ENCODE assay signal across 9 cellular contexts in the genomic region with DNA sequence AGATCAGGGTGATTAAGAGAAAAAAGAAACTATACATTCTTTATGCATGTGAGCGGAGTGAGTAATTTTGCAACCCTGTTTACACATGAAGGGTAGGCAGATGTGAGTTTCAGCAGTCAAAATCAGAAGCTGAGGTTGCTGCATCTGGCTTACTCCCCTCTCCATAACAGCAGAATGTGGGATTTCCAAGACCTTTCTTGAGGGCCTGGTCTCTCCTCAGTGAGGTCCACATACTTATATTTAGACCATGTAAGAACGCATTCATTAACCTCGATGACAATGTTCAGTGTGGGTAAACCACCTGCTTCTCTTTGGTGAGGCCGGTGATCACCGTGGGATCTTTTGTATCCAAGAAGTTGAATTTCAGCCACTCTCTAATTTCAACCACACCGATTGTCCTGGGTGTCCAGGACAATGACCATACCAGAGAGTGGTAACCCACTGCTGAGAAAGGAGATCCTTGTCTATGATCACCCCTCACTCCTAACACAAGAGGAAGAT. TPM values are rescaled to one million over a fixed set of nuclear protein-coding genes. Genes with fewer than 3 reads are reported as not detected.
DNase-seq lines count a peak whose midpoint lies in the region; ATAC-seq lines count a peak whose summit lies in the region.
"Had no signal": no experiment of that assay in that cellular context is flagged by ENCODE, and none has a peak within 500 bp of the region (broad histone marks: within the 10 kb centered on the region; RNA-seq: fewer than 3 reads in every experiment).

No MANE protein-coding gene starts in this region.

- H3K27me3 Mint-ChIP-seq in activated CD4-positive, alpha-beta T cell treated with anti-CD3 and anti-CD28 coated beads, Interleukin-2, amount 10 ng/mL, durations not matched to agents 7 days and 5 days = no peaks in the 10 kb centered on the region

- DNase-seq in activated CD4-positive, alpha-beta T cell treated with anti-CD3 and anti-CD28 coated beads, Interleukin-2, amount 10 ng/mL, durations not matched to agents 7 days and 5 days = no peak
- DNase-seq in activated CD4-positive, alpha-beta T cell treated with anti-CD3 and anti-CD28 coated beads, Interleukin-2, amount 50 U/mL, for 4 hours = no peak
- DNase-seq in LHCN-M2 (ENCODE audit: low read depth) (peak; percentile 8), DMS53 treated with DMSO at 0.1 percent for 48 hours (lab: John Stamatoyannopoulos, UW; ENCODE audit: unreplicated experiment) (no peak), H7 (no peak)
- peak in 1 of 2 donors; percentile 77 for DNase-seq in stimulated activated effector memory CD8-positive, alpha-beta T cell treated with anti-CD3 and anti-CD28 coated beads, Interleukin-12 subunit alpha, Interleukin-12 subunit beta, amount 100 ng/mL, for 72 hours (ENCODE audit: low spot score in 2 of 2)
- DNase-seq: nephron progenitor cell had no signal

- H3K4me3 ChIP-seq in H7 (ENCODE audit: insufficient read depth, low read depth, low read length) = no peak overlapping the region

- H3K27ac Mint-ChIP-seq in activated CD4-positive, alpha-beta T cell treated with anti-CD3 and anti-CD28 coated beads, Interleukin-2, amount 10 ng/mL, durations not matched to agents 7 days and 5 days = peak overlapping the region; percentile 80
- H3K27ac Mint-ChIP-seq in stimulated activated effector memory CD8-positive, alpha-beta T cell treated with anti-CD3 and anti-CD28 coated beads, Interleukin-12 subunit alpha, Interleukin-12 subunit beta, amount 100 ng/mL, for 72 hours = peak overlapping the region; percentile 96

- H3K4me3 Mint-ChIP-seq in activated CD4-positive, alpha-beta T cell treated with anti-CD3 and anti-CD28 coated beads, Interleukin-2, amount 10 ng/mL, durations not matched to agents 7 days and 5 days = peak overlapping the region; percentile 0
- H3K4me3 Mint-ChIP-seq in stimulated activated effector memory CD8-positive, alpha-beta T cell treated with anti-CD3 and anti-CD28 coated beads, Interleukin-12 subunit alpha, Interleukin-12 subunit beta, amount 100 ng/mL, for 72 hours = peak overlapping the region; percentile 74
- H3K4me3 Mint-ChIP-seq: nephron progenitor cell had no signal

- ATAC-seq in HG02610 (IDR thresholded peaks at IDR 0.05; ENCODE audit: unreplicated experiment) = peak; percentile 73
- ATAC-seq in stimulated activated effector memory CD8-positive, alpha-beta T cell treated with anti-CD3 and anti-CD28 coated beads, Interleukin-12 subunit alpha, Interleukin-12 subunit beta, amount 100 ng/mL, for 72 hours = peak; percentile 73
- ATAC-seq in esophagus mucosa = no peak

- H3K36me3 Mint-ChIP-seq in activated CD4-positive, alpha-beta T cell treated with anti-CD3 and anti-CD28 coated beads, Interleukin-2, amount 10 ng/mL, durations not matched to agents 7 days and 5 days (ENCODE audit: low read depth) = peaks cover 10% of the 10 kb centered on the region
- peaks cover 41% of the 10 kb centered on the region for H3K36me3 Mint-ChIP-seq in stimulated activated effector memory CD8-positive, alpha-beta T cell treated with anti-CD3 and anti-CD28 coated beads, Interleukin-12 subunit alpha, Interleukin-12 subunit beta, amount 100 ng/mL, for 72 hours

- peaks cover 3% of the 10 kb centered on the region for H3K9me3 Mint-ChIP-seq in activated CD4-positive, alpha-beta T cell treated with anti-CD3 and anti-CD28 coated beads, Interleukin-2, amount 10 ng/mL, durations not matched to agents 7 days and 5 days
- no peaks in the 10 kb centered on the region for H3K9me3 Mint-ChIP-seq in stimulated activated effector memory CD8-positive, alpha-beta T cell treated with anti-CD3 and anti-CD28 coated beads, Interleukin-12 subunit alpha, Interleukin-12 subunit beta, amount 100 ng/mL, for 72 hours
- H3K9me3 Mint-ChIP-seq: nephron progenitor cell had no signal

- POLR2A ChIA-PET in activated CD4-positive, alpha-beta T cell treated with anti-CD3 and anti-CD28 coated beads, Interleukin-2, amount 10 ng/mL, durations not matched to agents 7 days and 5 days (lab: Charles Lee) = no interaction called here

- peaks cover 97% of the 10 kb centered on the region for H3K4me1 Mint-ChIP-seq in activated CD4-positive, alpha-beta T cell treated with anti-CD3 and anti-CD28 coated beads, Interleukin-2, amount 10 ng/mL, durations not matched to agents 7 days and 5 days
- H3K4me1 Mint-ChIP-seq in stimulated activated effector memory CD8-positive, alpha-beta T cell treated with anti-CD3 and anti-CD28 coated beads, Interleukin-12 subunit alpha, Interleukin-12 subunit beta, amount 100 ng/mL, for 72 hours = peaks cover 97% of the 10 kb centered on the region

- H3K27me3 ChIP-seq in H7 (ENCODE audit: control insufficient read depth, insufficient read depth, low read length) = no peaks in the 10 kb centered on the region

- H3K36me3 ChIP-seq in H7 (replicated peaks; ENCODE audit: control insufficient read depth, insufficient read depth, low read length) = no peaks in the 10 kb centered on the region

- CTCF ChIA-PET in activated CD4-positive, alpha-beta T cell treated with anti-CD3 and anti-CD28 coated beads, Interleukin-2, amount 10 ng/mL, durations not matched to agents 7 days and 5 days (lab: Charles Lee) = interaction anchor here (0.9 to 4.9 kb wide), 6 partner anchors 9 to 93 kb away, joined by 3 to 35 read pairs (median 10); no protein-coding TSS in a partner anchor

RNA-seq across cellular contexts. Expression of a gene that starts 18.7 kb away (rescaled TPM):
- 100 to 1,000 TPM; 128 to 130 TPM for total RNA-seq in activated CD4-positive, alpha-beta T cell treated with anti-CD3 and anti-CD28 coated beads, Interleukin-2, amount 10 ng/mL, durations not matched to agents 7 days and 5 days
- total RNA-seq in LHCN-M2 (2014; rRNA removed) = 19.9 and 24.7 TPM in 2 replicates
- polyA plus RNA-seq in LHCN-M2 (2012) = 37.2 TPM
- 20.6 and 22.7 TPM in 2 replicates for total RNA-seq in H7 (2014; rRNA removed; shearing (Covaris generic))
- total RNA-seq in esophagus mucosa = 36.0 TPM
